ENCODE assay signal across 12 cellular contexts in genomic region chr14:73424453-73424852, GRCh38. TPM values are rescaled to one million over a fixed set of nuclear protein-coding genes. Genes with fewer than 3 reads are reported as not detected.
DNase-seq lines count a peak whose midpoint lies in the region; TF ChIP-seq lines count a peak whose summit lies in the region.
"Had no signal": no experiment of that assay in that cellular context is flagged by ENCODE, and none has a peak within 500 bp of the region (broad histone marks: within the 10 kb centered on the region; RNA-seq: fewer than 3 reads in every experiment).

No MANE protein-coding gene starts in this region.

- peaks cover 4 to 9% of the 10 kb centered on the region in 2 donors for H3K36me3 ChIP-seq in mucosa of rectum (ENCODE audit: control insufficient read depth in 2 of 2, insufficient read depth in 2 of 2, low read length in 2 of 2)
- H3K36me3 ChIP-seq in tibial nerve = peaks cover 0 to 15% (median 0%) of the 10 kb centered on the region in 3 donors
- H3K36me3 ChIP-seq: adrenal gland, neural progenitor cell had no signal

- intact Hi-C loops in CD14-positive monocyte (cut with micrococcal nuclease) = loop anchor here in 1 of 2 donors (5.0 kb wide), 1 partner anchor 43 kb away; no protein-coding TSS in a partner anchor

- TF ChIP-seq POLR2A in NB4 (IDR thresholded peaks at IDR 0.05; ENCODE audit: extremely low read depth, insufficient read length) (no peak), tibial nerve (IDR thresholded peaks at IDR 0.05) (no peak)

- TF ChIP-seq EP300 in tibial nerve (IDR thresholded peaks at IDR 0.05) = no peak

- peak overlapping the region in 1 of 2 donors; percentile 69 for H3K4me3 Mint-ChIP-seq in CD14-positive monocyte
- H3K4me3 Mint-ChIP-seq: HFFc6, neural progenitor cell had no signal

- H3K27me3 ChIP-seq in mucosa of rectum (ENCODE audit: control insufficient read depth in 2 of 2, insufficient read depth in 2 of 2, low read length in 2 of 2) (no peaks in the 10 kb centered on the region), tibial nerve (no peaks in the 10 kb centered on the region)
- H3K27me3 ChIP-seq: adrenal gland, neural progenitor cell had no signal

- no peak overlapping the region for H3K9ac ChIP-seq in mucosa of rectum (ENCODE audit: low read depth in 1 of 2, low read length in 2 of 2)
- H3K9ac ChIP-seq: neural progenitor cell had no signal

- DNase-seq in CD14-positive monocyte (ENCODE audit: low spot score) (no peak), NB4 (ENCODE audit: low read depth) (peak; percentile 70), cardiac fibroblast (ENCODE audit: low read depth in 2 of 2) (peak; percentile 18 to 59), tibial nerve (ENCODE audit: low spot score in 2 of 2) (no peak), T1000 (lab: John Stamatoyannopoulos, UW) (no peak), NCI-H2029 treated with DMSO at 0.1 percent for 48 hours (lab: John Stamatoyannopoulos, UW) (no peak), 8988T (no peak)
- DNase-seq: adrenal gland; HFFc6; stimulated activated CD4-positive, alpha-beta T cell treated with anti-CD3 and anti-CD28 coated beads, Interleukin-15, amount 100 ng/mL, for 24 hours had no signal

- H3K9me3 ChIP-seq in mucosa of rectum (ENCODE audit: control insufficient read depth in 2 of 2, low read length in 2 of 2) = no peaks in the 10 kb centered on the region
- no peaks in the 10 kb centered on the region for H3K9me3 ChIP-seq in tibial nerve
- H3K9me3 ChIP-seq: adrenal gland had no signal

- peaks cover 15% of the 10 kb centered on the region in 2 donors for H3K4me1 ChIP-seq in mucosa of rectum (ENCODE audit: control insufficient read depth in 2 of 2, insufficient read depth in 2 of 2, low read length in 2 of 2)
- peaks cover 0 to 39% (median 2%) of the 10 kb centered on the region in 4 donors for H3K4me1 ChIP-seq in tibial nerve
- H3K4me1 ChIP-seq: neural progenitor cell had no signal

- 27% methylated on average over 3 of the region's 3 CpGs for WGBS in tibial nerve, 2 donors

- H3K9me3 Mint-ChIP-seq in CD14-positive monocyte = no peaks in the 10 kb centered on the region
- H3K9me3 Mint-ChIP-seq: HFFc6 had no signal

- TF ChIP-seq CTCF in CD14-positive monocyte (IDR thresholded peaks at IDR 0.05) = no peak
- TF ChIP-seq CTCF in NB4 (IDR thresholded peaks at IDR 0.05; ENCODE audit: low read depth, low read length) = no peak
- TF ChIP-seq CTCF in cardiac fibroblast (IDR thresholded peaks at IDR 0.05; ENCODE audit: low read depth, low read length) = no peak
- TF ChIP-seq CTCF in tibial nerve (IDR thresholded peaks at IDR 0.05) = no peak

- H3K4me3 ChIP-seq in NB4 (ENCODE audit: low read depth, low read length) (no peak overlapping the region), cardiac fibroblast (replicated peaks in 1 of 2; ENCODE audit: low read depth in 2 of 2, low read length in 2 of 2) (no peak overlapping the region), mucosa of rectum (ENCODE audit: low read length in 2 of 2) (peak overlapping the region in 1 of 2 donors; percentile 39), tibial nerve (no peak overlapping the region)
- H3K4me3 ChIP-seq: adrenal gland, neural progenitor cell had no signal

- H3K36me3 Mint-ChIP-seq in CD14-positive monocyte = peaks cover 39 to 62% of the 10 kb centered on the region in 2 donors

- peaks cover 58% of the 10 kb centered on the region for H3K4me1 Mint-ChIP-seq in CD14-positive monocyte

- H3K27ac ChIP-seq in mucosa of rectum (ENCODE audit: low read depth in 2 of 2, low read length in 2 of 2) (peak overlapping the region; percentile 19 to 29), tibial nerve (peak overlapping the region in 1 of 4 donors; percentile 37)
- H3K27ac ChIP-seq: neural progenitor cell had no signal

- H3K27me3 Mint-ChIP-seq in CD14-positive monocyte (ENCODE audit: low read depth in 3 of 3) = no peaks in the 10 kb centered on the region

- H3K27ac Mint-ChIP-seq in CD14-positive monocyte = peak overlapping the region; percentile 78 to 93 (median 87)
- H3K27ac Mint-ChIP-seq: HFFc6, neural progenitor cell had no signal

RNA-seq across cellular contexts. Expression of gene NUMB, which starts 33.9 kb away (rescaled TPM):
- 100 to 1,000 TPM in 1 of 2 donors, 10 to 100 TPM in 1; 83.4 to 126 TPM for polyA plus RNA-seq in CD14-positive monocyte
- total RNA-seq in tibial nerve = 10 to 100 TPM; 50.7 to 81.9 (median 60.2) TPM

Comparison
In these comparisons a context has a peak if more than half of its experiments do, and no peak if none do; other contexts are left out.
1. DNase-seq: peak in NB4 (single experiment) and cardiac fibroblast (2 of 2); none in CD14-positive monocyte (single experiment), tibial nerve (0 of 2), T1000 (single experiment), NCI-H2029 treated with DMSO at 0.1 percent for 48 hours (single experiment) and 8988T (single experiment).